In genomic region chr1:1890506-1891348, GRCh38 we compare ENCODE assay signal across 1 cellular context.
TF ChIP-seq lines count a peak whose summit lies in the region.

TSS of gene GNB1 (minus strand) at chr1:1891087. CDS start at chr1:1825453, 65,634 bp downstream.

TF ChIP-seq in H1, 55 proteins besides CTCF, POLR2A, EP300 and RAD21:
- TF ChIP-seq, protein P1, sequence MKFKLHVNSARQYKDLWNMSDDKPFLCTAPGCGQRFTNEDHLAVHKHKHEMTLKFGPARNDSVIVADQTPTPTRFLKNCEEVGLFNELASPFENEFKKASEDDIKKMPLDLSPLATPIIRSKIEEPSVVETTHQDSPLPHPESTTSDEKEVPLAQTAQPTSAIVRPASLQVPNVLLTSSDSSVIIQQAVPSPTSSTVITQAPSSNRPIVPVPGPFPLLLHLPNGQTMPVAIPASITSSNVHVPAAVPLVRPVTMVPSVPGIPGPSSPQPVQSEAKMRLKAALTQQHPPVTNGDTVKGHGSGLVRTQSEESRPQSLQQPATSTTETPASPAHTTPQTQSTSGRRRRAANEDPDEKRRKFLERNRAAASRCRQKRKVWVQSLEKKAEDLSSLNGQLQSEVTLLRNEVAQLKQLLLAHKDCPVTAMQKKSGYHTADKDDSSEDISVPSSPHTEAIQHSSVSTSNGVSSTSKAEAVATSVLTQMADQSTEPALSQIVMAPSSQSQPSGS (IDR thresholded peaks at IDR 0.05; ENCODE audit: low read length) = no peak
- TF ChIP-seq BACH1 (IDR thresholded peaks at IDR 0.05; ENCODE audit: low read length) (peak; percentile 93), SAP30 (IDR thresholded peaks at IDR 0.05; ENCODE audit: insufficient read depth, insufficient replicate concordance, low read length) (no peak), RFX5 (IDR thresholded peaks at IDR 0.05; ENCODE audit: borderline replicate concordance, low read depth, low read length) (no peak), POLR2AphosphoS5 (IDR thresholded peaks at IDR 0.05; ENCODE audit: low read depth, low read length) (no peak; the same call in 1 of the 2 replicates), ASH2L (IDR thresholded peaks at IDR 0.05; ENCODE audit: low read length) (no peak), KDM5A (IDR thresholded peaks at IDR 0.05; ENCODE audit: low read length) (no peak), TAF1 (IDR thresholded peaks at IDR 0.05; ENCODE audit: low read depth, low read length) (peak; percentile 71; the same call in 1 of the 2 replicates), YY1 (IDR thresholded peaks at IDR 0.05; ENCODE audit: low read depth, low read length) (peak; percentile 33; the same call in 1 of the 2 replicates), GABPA (IDR thresholded peaks at IDR 0.05; ENCODE audit: borderline replicate concordance, insufficient read depth, low read length) (0 out of 2 replicates have a peak, but pooled peaks have one; percentile 40), PHF8 (conservative IDR thresholded peaks at IDR 0.05; ENCODE audit: low read depth, low read length) (0 out of 2 replicates have a peak, but pooled peaks have one; percentile 4), SIX5 (IDR thresholded peaks at IDR 0.05; ENCODE audit: low read depth, low read length) (no peak), RNF2 (IDR thresholded peaks at IDR 0.05; ENCODE audit: borderline replicate concordance, low read depth, low read length, missing control alignments, poor library complexity, severe bottlenecking) (no peak), EGR1 (IDR thresholded peaks at IDR 0.05; ENCODE audit: borderline replicate concordance, low read depth, low read length) (peak; percentile 18; the same call in 1 of the 2 replicates), CHD1 (IDR thresholded peaks at IDR 0.05; ENCODE audit: low read depth, low read length) (no peak), HDAC2 (IDR thresholded peaks at IDR 0.05; ENCODE audit: borderline replicate concordance in 1 of 2, low read depth in 2 of 2, low read length in 2 of 2) (peak in 1 of 2 experiments; percentile 73; a peak in 2 of 4 replicates), HDAC6 (IDR thresholded peaks at IDR 0.05; ENCODE audit: low read depth, low read length) (no peak), TAF7 (optimal IDR thresholded peaks at IDR 0.05; ENCODE audit: borderline replicate concordance, low read depth, low read length) (peak; percentile 28), CREB1 (IDR thresholded peaks at IDR 0.05) (peak; percentile 90), NRF1 (IDR thresholded peaks at IDR 0.05; ENCODE audit: low read depth, low read length) (no peak), TBP (IDR thresholded peaks at IDR 0.05; ENCODE audit: low read depth, low read length) (peak; percentile 25; the same call in 1 of the 2 replicates), FOSL1 (IDR thresholded peaks at IDR 0.05; ENCODE audit: insufficient read depth, low read depth, low read length) (no peak), KDM4A (IDR thresholded peaks at IDR 0.05; ENCODE audit: low read depth, low read length, severe bottlenecking) (peak; percentile 33), RBBP5 (IDR thresholded peaks at IDR 0.05; ENCODE audit: borderline replicate concordance, low read depth, low read length) (peak; percentile 30; the same call in 1 of the 2 replicates)
- TF ChIP-seq, protein P2, sequence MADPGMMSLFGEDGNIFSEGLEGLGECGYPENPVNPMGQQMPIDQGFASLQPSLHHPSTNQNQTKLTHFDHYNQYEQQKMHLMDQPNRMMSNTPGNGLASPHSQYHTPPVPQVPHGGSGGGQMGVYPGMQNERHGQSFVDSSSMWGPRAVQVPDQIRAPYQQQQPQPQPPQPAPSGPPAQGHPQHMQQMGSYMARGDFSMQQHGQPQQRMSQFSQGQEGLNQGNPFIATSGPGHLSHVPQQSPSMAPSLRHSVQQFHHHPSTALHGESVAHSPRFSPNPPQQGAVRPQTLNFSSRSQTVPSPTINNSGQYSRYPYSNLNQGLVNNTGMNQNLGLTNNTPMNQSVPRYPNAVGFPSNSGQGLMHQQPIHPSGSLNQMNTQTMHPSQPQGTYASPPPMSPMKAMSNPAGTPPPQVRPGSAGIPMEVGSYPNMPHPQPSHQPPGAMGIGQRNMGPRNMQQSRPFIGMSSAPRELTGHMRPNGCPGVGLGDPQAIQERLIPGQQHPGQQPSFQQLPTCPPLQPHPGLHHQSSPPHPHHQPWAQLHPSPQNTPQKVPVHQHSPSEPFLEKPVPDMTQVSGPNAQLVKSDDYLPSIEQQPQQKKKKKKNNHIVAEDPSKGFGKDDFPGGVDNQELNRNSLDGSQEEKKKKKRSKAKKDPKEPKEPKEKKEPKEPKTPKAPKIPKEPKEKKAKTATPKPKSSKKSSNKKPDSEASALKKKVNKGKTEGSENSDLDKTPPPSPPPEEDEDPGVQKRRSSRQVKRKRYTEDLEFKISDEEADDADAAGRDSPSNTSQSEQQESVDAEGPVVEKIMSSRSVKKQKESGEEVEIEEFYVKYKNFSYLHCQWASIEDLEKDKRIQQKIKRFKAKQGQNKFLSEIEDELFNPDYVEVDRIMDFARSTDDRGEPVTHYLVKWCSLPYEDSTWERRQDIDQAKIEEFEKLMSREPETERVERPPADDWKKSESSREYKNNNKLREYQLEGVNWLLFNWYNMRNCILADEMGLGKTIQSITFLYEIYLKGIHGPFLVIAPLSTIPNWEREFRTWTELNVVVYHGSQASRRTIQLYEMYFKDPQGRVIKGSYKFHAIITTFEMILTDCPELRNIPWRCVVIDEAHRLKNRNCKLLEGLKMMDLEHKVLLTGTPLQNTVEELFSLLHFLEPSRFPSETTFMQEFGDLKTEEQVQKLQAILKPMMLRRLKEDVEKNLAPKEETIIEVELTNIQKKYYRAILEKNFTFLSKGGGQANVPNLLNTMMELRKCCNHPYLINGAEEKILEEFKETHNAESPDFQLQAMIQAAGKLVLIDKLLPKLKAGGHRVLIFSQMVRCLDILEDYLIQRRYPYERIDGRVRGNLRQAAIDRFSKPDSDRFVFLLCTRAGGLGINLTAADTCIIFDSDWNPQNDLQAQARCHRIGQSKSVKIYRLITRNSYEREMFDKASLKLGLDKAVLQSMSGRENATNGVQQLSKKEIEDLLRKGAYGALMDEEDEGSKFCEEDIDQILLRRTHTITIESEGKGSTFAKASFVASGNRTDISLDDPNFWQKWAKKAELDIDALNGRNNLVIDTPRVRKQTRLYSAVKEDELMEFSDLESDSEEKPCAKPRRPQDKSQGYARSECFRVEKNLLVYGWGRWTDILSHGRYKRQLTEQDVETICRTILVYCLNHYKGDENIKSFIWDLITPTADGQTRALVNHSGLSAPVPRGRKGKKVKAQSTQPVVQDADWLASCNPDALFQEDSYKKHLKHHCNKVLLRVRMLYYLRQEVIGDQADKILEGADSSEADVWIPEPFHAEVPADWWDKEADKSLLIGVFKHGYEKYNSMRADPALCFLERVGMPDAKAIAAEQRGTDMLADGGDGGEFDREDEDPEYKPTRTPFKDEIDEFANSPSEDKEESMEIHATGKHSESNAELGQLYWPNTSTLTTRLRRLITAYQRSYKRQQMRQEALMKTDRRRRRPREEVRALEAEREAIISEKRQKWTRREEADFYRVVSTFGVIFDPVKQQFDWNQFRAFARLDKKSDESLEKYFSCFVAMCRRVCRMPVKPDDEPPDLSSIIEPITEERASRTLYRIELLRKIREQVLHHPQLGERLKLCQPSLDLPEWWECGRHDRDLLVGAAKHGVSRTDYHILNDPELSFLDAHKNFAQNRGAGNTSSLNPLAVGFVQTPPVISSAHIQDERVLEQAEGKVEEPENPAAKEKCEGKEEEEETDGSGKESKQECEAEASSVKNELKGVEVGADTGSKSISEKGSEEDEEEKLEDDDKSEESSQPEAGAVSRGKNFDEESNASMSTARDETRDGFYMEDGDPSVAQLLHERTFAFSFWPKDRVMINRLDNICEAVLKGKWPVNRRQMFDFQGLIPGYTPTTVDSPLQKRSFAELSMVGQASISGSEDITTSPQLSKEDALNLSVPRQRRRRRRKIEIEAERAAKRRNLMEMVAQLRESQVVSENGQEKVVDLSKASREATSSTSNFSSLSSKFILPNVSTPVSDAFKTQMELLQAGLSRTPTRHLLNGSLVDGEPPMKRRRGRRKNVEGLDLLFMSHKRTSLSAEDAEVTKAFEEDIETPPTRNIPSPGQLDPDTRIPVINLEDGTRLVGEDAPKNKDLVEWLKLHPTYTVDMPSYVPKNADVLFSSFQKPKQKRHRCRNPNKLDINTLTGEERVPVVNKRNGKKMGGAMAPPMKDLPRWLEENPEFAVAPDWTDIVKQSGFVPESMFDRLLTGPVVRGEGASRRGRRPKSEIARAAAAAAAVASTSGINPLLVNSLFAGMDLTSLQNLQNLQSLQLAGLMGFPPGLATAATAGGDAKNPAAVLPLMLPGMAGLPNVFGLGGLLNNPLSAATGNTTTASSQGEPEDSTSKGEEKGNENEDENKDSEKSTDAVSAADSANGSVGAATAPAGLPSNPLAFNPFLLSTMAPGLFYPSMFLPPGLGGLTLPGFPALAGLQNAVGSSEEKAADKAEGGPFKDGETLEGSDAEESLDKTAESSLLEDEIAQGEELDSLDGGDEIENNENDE (IDR thresholded peaks at IDR 0.05; ENCODE audit: insufficient replicate concordance, low read length) = no peak
- TF ChIP-seq, protein P3, sequence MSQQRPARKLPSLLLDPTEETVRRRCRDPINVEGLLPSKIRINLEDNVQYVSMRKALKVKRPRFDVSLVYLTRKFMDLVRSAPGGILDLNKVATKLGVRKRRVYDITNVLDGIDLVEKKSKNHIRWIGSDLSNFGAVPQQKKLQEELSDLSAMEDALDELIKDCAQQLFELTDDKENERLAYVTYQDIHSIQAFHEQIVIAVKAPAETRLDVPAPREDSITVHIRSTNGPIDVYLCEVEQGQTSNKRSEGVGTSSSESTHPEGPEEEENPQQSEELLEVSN (IDR thresholded peaks at IDR 0.05) = no peak
